Comparison of ENCODE assay signal across 1 cellular context in the genomic region with DNA sequence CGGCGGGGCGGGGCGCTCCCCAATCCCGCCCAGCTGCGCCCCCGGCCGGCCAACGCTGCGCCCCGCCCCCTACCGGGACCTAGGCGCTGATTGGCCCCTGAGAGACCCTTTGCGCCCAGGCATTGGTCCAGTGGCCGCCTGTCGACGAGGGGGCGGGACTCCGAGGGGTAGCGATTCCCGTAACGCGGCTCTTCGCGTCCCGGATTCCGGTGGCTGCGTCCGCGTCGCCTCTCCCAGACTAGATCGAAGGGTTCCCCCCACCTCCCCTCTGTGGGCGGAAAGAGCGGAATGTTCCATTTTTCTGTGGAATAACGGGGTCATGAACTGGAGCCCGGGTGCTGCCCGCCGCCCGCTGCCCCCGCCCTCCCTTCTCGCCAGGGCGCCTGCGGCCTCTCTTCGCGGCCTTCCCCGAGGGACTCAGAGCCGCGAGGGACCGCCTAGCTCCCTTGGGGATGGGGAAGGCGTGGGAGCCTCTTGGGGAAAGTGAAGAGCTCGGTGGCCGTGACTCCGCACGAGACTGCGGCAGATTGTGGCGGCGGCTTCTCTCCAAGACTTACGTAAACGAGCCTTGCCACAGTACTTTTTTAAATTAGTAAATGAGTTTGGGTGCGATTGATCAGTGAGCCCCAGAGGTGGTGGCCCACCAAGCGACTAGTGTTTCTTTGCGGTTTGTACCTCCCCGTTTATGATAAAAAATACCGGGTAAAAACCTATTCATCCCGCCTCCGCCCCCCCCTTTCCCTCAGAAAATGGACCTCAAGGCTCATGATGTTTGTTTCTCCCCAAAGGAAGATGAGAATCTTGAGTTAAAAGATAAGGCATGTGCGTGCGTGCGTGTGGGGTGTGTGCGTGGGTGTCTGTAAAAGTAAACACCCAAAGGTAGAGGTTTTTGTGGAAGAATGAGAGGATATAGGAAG.
TF ChIP-seq lines count a peak whose summit lies in the region.

No MANE protein-coding gene starts in this region.

TF ChIP-seq in K562, 482 proteins besides CTCF, POLR2A, EP300 and RAD21 (continued from another document and continues in another):
- TF ChIP-seq, protein P1, sequence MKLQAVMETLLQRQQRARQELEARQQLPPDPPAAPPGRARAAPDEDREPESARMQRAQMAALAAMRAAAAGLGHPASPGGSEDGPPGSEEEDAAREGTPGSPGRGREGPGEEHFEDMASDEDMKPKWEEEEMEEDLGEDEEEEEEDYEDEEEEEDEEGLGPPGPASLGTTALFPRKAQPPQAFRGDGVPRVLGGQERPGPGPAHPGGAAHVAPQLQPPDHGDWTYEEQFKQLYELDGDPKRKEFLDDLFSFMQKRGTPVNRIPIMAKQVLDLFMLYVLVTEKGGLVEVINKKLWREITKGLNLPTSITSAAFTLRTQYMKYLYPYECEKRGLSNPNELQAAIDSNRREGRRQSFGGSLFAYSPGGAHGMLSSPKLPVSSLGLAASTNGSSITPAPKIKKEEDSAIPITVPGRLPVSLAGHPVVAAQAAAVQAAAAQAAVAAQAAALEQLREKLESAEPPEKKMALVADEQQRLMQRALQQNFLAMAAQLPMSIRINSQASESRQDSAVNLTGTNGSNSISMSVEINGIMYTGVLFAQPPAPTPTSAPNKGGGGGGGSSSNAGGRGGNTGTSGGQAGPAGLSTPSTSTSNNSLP (IDR thresholded peaks at IDR 0.05; ENCODE audit: borderline replicate concordance, low read depth, low read length): no peak
- peak; percentile 81 to 84 for TF ChIP-seq NRF1 (conservative IDR thresholded peaks at IDR 0.05 in 1 of 2, IDR thresholded peaks at IDR 0.05 in 1 of 2)
- no peak for TF ChIP-seq REST (CRISPR knock-in tag; IDR thresholded peaks at IDR 0.05; ENCODE audit: low read depth)
- TF ChIP-seq MCM2 (IDR thresholded peaks at IDR 0.05; ENCODE audit: low read depth): no peak
- TF ChIP-seq CAMTA2 (CRISPR knock-in tag; conservative IDR thresholded peaks at IDR 0.05): no peak
- TF ChIP-seq NKRF (IDR thresholded peaks at IDR 0.05; ENCODE audit: borderline replicate concordance): no peak
- peak in 1 of 2 experiments; percentile 81; a peak in 3 of 4 replicates for TF ChIP-seq FOXK2 (conservative IDR thresholded peaks at IDR 0.05 in 1 of 2, IDR thresholded peaks at IDR 0.05 in 1 of 2; ENCODE audit: low read depth in 2 of 2)
- TF ChIP-seq ZBTB17 (CRISPR knock-in tag; IDR thresholded peaks at IDR 0.05): no peak
- TF ChIP-seq RFX5 (IDR thresholded peaks at IDR 0.05; ENCODE audit: low read depth, low read length): no peak
- TF ChIP-seq CBFA2T3 (IDR thresholded peaks at IDR 0.05): peak; percentile 25; the same call in 1 of the 2 replicates
- no peak for TF ChIP-seq ZNF174 (CRISPR knock-in tag; IDR thresholded peaks at IDR 0.05)
- TF ChIP-seq HMGN3 (IDR thresholded peaks at IDR 0.05; ENCODE audit: borderline replicate concordance, extremely low read depth, insufficient read length, low read depth, low read length): peak; percentile 35
- TF ChIP-seq, protein P2, sequence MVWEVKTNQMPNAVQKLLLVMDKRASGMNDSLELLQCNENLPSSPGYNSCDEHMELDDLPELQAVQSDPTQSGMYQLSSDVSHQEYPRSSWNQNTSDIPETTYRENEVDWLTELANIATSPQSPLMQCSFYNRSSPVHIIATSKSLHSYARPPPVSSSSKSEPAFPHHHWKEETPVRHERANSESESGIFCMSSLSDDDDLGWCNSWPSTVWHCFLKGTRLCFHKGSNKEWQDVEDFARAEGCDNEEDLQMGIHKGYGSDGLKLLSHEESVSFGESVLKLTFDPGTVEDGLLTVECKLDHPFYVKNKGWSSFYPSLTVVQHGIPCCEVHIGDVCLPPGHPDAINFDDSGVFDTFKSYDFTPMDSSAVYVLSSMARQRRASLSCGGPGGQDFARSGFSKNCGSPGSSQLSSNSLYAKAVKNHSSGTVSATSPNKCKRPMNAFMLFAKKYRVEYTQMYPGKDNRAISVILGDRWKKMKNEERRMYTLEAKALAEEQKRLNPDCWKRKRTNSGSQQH (CRISPR knock-in tag; IDR thresholded peaks at IDR 0.05): no peak
- no peak for TF ChIP-seq ZBTB8A (IDR thresholded peaks at IDR 0.05; ENCODE audit: partially characterized antibody)
- no peak for TF ChIP-seq KHSRP (IDR thresholded peaks at IDR 0.05)
- peak; percentile 60 for TF ChIP-seq GMEB1 (CRISPR knock-in tag; IDR thresholded peaks at IDR 0.05)
- no peak for TF ChIP-seq NFE2 (IDR thresholded peaks at IDR 0.05; ENCODE audit: low read depth)
- TF ChIP-seq, protein P3, sequence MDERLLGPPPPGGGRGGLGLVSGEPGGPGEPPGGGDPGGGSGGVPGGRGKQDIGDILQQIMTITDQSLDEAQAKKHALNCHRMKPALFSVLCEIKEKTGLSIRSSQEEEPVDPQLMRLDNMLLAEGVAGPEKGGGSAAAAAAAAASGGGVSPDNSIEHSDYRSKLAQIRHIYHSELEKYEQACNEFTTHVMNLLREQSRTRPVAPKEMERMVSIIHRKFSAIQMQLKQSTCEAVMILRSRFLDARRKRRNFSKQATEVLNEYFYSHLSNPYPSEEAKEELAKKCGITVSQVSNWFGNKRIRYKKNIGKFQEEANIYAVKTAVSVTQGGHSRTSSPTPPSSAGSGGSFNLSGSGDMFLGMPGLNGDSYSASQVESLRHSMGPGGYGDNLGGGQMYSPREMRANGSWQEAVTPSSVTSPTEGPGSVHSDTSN (CRISPR knock-in tag; IDR thresholded peaks at IDR 0.05; ENCODE audit: low read depth): peak; percentile 35; the same call in 1 of the 2 replicates
- TF ChIP-seq, protein P3 (tag; conservative IDR thresholded peaks at IDR 0.05; ENCODE audit: low read depth): peak; percentile 90
- no peak for TF ChIP-seq SAFB2 (IDR thresholded peaks at IDR 0.05; ENCODE audit: borderline replicate concordance, low read depth, low read length, severe bottlenecking)
- TF ChIP-seq KLF13 (tag; IDR thresholded peaks at IDR 0.05; ENCODE audit: borderline replicate concordance, low read depth): no peak
- TF ChIP-seq PPARD (CRISPR knock-in tag; IDR thresholded peaks at IDR 0.05): no peak
- no peak for TF ChIP-seq RFX7 (CRISPR knock-in tag; IDR thresholded peaks at IDR 0.05)
- no peak for TF ChIP-seq DIDO1 (tag; IDR thresholded peaks at IDR 0.05; ENCODE audit: low read depth)
- TF ChIP-seq SRSF9 (IDR thresholded peaks at IDR 0.05; ENCODE audit: borderline replicate concordance, low read depth, low read length): no peak
